ENCODE assay signal across 7 cellular contexts in genomic region chr4:24863799-24864198, GRCh38. TPM values are rescaled to one million over a fixed set of nuclear protein-coding genes. Genes with fewer than 3 reads are reported as not detected.
"Had no signal": no experiment of that assay in that cellular context is flagged by ENCODE, and none has a peak within 500 bp of the region (broad histone marks: within the 10 kb centered on the region; RNA-seq: fewer than 3 reads in every experiment).

No MANE protein-coding gene starts in this region.

- H3K4me1 ChIP-seq: HAP-1 had no signal

- H3K9me3 ChIP-seq: HAP-1 had no signal

- H3K4me2 ChIP-seq: KMS-11 had no signal

- DNase-seq: GM23248, GOT3, H7, HFFc6 had no signal

- H3K4me3 Mint-ChIP-seq: HFFc6, IgD-negative memory B cell had no signal

- H3K27ac Mint-ChIP-seq: HFFc6, IgD-negative memory B cell had no signal

- H3K4me3 ChIP-seq: GM23248, HAP-1 had no signal

- H2AFZ ChIP-seq: GM23248 had no signal

- H3K9ac ChIP-seq: GM23248, KMS-11 had no signal

- H3K36me3 ChIP-seq: HAP-1 had no signal

- H3K27ac ChIP-seq: GM23248, KMS-11 had no signal

RNA-seq across cellular contexts. Expression of gene CCDC149, which starts 49.0 kb away (rescaled TPM):
- polyA plus RNA-seq: IgD-negative memory B cell had no signal
